In the genomic region with DNA sequence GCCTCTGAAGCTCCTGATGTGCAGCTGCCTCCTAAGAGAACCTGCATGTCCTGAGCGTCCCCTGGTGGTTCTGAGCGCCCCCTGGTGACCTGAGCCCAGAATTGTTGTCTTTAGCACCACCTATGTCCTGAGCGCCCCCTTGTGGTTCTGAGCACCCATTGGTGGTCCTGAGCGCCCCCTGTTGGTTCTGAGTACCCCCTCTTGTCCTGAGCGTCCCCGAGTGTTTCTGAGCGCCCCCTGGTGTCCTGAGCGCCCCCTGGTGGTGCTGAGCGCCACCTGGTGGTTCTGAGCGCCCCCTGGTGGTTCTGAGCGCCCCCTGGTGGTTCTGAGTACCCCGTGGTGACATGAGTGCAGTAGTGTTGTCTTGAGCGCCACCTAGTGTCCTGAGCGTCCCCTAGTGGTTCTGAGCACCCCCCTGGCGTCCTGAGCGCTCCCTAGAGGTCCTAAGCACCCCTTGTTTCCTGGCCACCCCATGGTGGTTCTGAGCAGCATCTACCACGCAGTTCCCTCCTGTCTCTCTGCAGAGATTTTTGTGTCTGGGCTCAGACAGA, we compare ENCODE assay signal across 1 cellular context.
TF ChIP-seq lines count a peak whose summit lies in the region.

No MANE protein-coding gene starts in this region.

TF ChIP-seq in K562, 482 proteins besides CTCF, POLR2A, EP300 and RAD21 (continued from another document):
- TF ChIP-seq, protein P1, sequence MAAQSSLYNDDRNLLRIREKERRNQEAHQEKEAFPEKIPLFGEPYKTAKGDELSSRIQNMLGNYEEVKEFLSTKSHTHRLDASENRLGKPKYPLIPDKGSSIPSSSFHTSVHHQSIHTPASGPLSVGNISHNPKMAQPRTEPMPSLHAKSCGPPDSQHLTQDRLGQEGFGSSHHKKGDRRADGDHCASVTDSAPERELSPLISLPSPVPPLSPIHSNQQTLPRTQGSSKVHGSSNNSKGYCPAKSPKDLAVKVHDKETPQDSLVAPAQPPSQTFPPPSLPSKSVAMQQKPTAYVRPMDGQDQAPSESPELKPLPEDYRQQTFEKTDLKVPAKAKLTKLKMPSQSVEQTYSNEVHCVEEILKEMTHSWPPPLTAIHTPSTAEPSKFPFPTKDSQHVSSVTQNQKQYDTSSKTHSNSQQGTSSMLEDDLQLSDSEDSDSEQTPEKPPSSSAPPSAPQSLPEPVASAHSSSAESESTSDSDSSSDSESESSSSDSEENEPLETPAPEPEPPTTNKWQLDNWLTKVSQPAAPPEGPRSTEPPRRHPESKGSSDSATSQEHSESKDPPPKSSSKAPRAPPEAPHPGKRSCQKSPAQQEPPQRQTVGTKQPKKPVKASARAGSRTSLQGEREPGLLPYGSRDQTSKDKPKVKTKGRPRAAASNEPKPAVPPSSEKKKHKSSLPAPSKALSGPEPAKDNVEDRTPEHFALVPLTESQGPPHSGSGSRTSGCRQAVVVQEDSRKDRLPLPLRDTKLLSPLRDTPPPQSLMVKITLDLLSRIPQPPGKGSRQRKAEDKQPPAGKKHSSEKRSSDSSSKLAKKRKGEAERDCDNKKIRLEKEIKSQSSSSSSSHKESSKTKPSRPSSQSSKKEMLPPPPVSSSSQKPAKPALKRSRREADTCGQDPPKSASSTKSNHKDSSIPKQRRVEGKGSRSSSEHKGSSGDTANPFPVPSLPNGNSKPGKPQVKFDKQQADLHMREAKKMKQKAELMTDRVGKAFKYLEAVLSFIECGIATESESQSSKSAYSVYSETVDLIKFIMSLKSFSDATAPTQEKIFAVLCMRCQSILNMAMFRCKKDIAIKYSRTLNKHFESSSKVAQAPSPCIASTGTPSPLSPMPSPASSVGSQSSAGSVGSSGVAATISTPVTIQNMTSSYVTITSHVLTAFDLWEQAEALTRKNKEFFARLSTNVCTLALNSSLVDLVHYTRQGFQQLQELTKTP (IDR thresholded peaks at IDR 0.05; ENCODE audit: low read depth in 1 of 2, partially characterized antibody in 2 of 2) = no peak
- no peak for TF ChIP-seq BMI1 (IDR thresholded peaks at IDR 0.05; ENCODE audit: low read length)
- TF ChIP-seq ZNF274 (IDR thresholded peaks at IDR 0.05; ENCODE audit: borderline replicate concordance, low read depth, low read length) = no peak
- TF ChIP-seq NBN (IDR thresholded peaks at IDR 0.05; ENCODE audit: low read depth) = no peak
- TF ChIP-seq FUS (optimal IDR thresholded peaks at IDR 0.05; ENCODE audit: low read depth, low read length) = no peak
- no peak for TF ChIP-seq TOE1 (IDR thresholded peaks at IDR 0.05; ENCODE audit: borderline replicate concordance)
- no peak for TF ChIP-seq TOE1 (CRISPR knock-in tag; IDR thresholded peaks at IDR 0.05; ENCODE audit: borderline replicate concordance, low read depth)
- TF ChIP-seq ZNF444 (CRISPR knock-in tag; IDR thresholded peaks at IDR 0.05) = no peak
- TF ChIP-seq XRCC5 (IDR thresholded peaks at IDR 0.05; ENCODE audit: low read depth, low read length) = 0 out of 2 replicates have a peak, but pooled peaks have one; percentile 70
- TF ChIP-seq KLF16 (IDR thresholded peaks at IDR 0.05) = peak; percentile 8; the same call in 1 of the 2 replicates
- no peak for TF ChIP-seq MAFG (tag; conservative IDR thresholded peaks at IDR 0.05)
- no peak for TF ChIP-seq ZNF316 (IDR thresholded peaks at IDR 0.05)
- no peak for TF ChIP-seq ZNF75A (CRISPR knock-in tag; IDR thresholded peaks at IDR 0.05)
- TF ChIP-seq TAF1 (IDR thresholded peaks at IDR 0.05; ENCODE audit: control insufficient read depth, extremely low read depth, insufficient read depth, low read length, severe bottlenecking) = no peak
- no peak for TF ChIP-seq ZC3H4 (CRISPR knock-in tag; IDR thresholded peaks at IDR 0.05; ENCODE audit: borderline replicate concordance)
- TF ChIP-seq, protein P2, sequence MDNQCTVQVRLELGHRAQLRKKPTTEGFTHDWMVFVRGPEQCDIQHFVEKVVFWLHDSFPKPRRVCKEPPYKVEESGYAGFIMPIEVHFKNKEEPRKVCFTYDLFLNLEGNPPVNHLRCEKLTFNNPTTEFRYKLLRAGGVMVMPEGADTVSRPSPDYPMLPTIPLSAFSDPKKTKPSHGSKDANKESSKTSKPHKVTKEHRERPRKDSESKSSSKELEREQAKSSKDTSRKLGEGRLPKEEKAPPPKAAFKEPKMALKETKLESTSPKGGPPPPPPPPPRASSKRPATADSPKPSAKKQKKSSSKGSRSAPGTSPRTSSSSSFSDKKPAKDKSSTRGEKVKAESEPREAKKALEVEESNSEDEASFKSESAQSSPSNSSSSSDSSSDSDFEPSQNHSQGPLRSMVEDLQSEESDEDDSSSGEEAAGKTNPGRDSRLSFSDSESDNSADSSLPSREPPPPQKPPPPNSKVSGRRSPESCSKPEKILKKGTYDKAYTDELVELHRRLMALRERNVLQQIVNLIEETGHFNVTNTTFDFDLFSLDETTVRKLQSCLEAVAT (IDR thresholded peaks at IDR 0.05) = peak in 1 of 2 experiments; percentile 88; a peak in 2 of 4 replicates
- TF ChIP-seq, protein P3, sequence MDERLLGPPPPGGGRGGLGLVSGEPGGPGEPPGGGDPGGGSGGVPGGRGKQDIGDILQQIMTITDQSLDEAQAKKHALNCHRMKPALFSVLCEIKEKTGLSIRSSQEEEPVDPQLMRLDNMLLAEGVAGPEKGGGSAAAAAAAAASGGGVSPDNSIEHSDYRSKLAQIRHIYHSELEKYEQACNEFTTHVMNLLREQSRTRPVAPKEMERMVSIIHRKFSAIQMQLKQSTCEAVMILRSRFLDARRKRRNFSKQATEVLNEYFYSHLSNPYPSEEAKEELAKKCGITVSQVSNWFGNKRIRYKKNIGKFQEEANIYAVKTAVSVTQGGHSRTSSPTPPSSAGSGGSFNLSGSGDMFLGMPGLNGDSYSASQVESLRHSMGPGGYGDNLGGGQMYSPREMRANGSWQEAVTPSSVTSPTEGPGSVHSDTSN (CRISPR knock-in tag; IDR thresholded peaks at IDR 0.05; ENCODE audit: low read depth) = no peak
- TF ChIP-seq, protein P3 (tag; conservative IDR thresholded peaks at IDR 0.05; ENCODE audit: low read depth) = no peak
- TF ChIP-seq, protein P4, sequence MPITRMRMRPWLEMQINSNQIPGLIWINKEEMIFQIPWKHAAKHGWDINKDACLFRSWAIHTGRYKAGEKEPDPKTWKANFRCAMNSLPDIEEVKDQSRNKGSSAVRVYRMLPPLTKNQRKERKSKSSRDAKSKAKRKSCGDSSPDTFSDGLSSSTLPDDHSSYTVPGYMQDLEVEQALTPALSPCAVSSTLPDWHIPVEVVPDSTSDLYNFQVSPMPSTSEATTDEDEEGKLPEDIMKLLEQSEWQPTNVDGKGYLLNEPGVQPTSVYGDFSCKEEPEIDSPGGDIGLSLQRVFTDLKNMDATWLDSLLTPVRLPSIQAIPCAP (CRISPR knock-in tag; IDR thresholded peaks at IDR 0.05; ENCODE audit: borderline replicate concordance) = no peak
- no peak for TF ChIP-seq SIRT6 (IDR thresholded peaks at IDR 0.05; ENCODE audit: low read depth, low read length)
- TF ChIP-seq, protein P5, sequence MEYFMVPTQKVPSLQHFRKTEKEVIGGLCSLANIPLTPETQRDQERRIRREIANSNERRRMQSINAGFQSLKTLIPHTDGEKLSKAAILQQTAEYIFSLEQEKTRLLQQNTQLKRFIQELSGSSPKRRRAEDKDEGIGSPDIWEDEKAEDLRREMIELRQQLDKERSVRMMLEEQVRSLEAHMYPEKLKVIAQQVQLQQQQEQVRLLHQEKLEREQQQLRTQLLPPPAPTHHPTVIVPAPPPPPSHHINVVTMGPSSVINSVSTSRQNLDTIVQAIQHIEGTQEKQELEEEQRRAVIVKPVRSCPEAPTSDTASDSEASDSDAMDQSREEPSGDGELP (CRISPR knock-in tag; IDR thresholded peaks at IDR 0.05; ENCODE audit: borderline replicate concordance) = peak; percentile 22; the same call in 1 of the 2 replicates
- TF ChIP-seq, protein P6, sequence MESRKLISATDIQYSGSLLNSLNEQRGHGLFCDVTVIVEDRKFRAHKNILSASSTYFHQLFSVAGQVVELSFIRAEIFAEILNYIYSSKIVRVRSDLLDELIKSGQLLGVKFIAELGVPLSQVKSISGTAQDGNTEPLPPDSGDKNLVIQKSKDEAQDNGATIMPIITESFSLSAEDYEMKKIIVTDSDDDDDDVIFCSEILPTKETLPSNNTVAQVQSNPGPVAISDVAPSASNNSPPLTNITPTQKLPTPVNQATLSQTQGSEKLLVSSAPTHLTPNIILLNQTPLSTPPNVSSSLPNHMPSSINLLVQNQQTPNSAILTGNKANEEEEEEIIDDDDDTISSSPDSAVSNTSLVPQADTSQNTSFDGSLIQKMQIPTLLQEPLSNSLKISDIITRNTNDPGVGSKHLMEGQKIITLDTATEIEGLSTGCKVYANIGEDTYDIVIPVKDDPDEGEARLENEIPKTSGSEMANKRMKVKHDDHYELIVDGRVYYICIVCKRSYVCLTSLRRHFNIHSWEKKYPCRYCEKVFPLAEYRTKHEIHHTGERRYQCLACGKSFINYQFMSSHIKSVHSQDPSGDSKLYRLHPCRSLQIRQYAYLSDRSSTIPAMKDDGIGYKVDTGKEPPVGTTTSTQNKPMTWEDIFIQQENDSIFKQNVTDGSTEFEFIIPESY (CRISPR knock-in tag; IDR thresholded peaks at IDR 0.05) = 0 out of 2 replicates have a peak, but pooled peaks have one; percentile 12
- TF ChIP-seq ZNF583 (CRISPR knock-in tag; IDR thresholded peaks at IDR 0.05) = no peak
- TF ChIP-seq ZNF124 (CRISPR knock-in tag; IDR thresholded peaks at IDR 0.05) = no peak
- no peak for TF ChIP-seq ILF3 (IDR thresholded peaks at IDR 0.05; ENCODE audit: borderline replicate concordance)
- TF ChIP-seq, protein P7, sequence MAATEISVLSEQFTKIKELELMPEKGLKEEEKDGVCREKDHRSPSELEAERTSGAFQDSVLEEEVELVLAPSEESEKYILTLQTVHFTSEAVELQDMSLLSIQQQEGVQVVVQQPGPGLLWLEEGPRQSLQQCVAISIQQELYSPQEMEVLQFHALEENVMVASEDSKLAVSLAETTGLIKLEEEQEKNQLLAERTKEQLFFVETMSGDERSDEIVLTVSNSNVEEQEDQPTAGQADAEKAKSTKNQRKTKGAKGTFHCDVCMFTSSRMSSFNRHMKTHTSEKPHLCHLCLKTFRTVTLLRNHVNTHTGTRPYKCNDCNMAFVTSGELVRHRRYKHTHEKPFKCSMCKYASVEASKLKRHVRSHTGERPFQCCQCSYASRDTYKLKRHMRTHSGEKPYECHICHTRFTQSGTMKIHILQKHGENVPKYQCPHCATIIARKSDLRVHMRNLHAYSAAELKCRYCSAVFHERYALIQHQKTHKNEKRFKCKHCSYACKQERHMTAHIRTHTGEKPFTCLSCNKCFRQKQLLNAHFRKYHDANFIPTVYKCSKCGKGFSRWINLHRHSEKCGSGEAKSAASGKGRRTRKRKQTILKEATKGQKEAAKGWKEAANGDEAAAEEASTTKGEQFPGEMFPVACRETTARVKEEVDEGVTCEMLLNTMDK (IDR thresholded peaks at IDR 0.05; ENCODE audit: borderline replicate concordance, insufficient read depth, low read depth, low read length, poor library complexity, severe bottlenecking) = peak; percentile 84
- peak; percentile 48; the same call in 1 of the 2 replicates for TF ChIP-seq ATF7 (IDR thresholded peaks at IDR 0.05)
- TF ChIP-seq, protein P8, sequence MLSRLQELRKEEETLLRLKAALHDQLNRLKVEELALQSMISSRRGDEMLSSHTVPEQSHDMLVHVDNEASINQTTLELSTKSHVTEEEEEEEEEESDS (CRISPR knock-in tag; IDR thresholded peaks at IDR 0.05) = no peak
- peak in 1 of 3 experiments; percentile 37 for TF ChIP-seq YY1 (IDR thresholded peaks at IDR 0.05; ENCODE audit: borderline replicate concordance in 1 of 3, control insufficient read depth in 1 of 3, extremely low read depth in 1 of 3, insufficient read depth in 3 of 3, insufficient read length in 1 of 3, insufficient replicate concordance in 2 of 3, low read depth in 1 of 3, low read length in 2 of 3)
- TF ChIP-seq CBX2 (IDR thresholded peaks at IDR 0.05; ENCODE audit: insufficient read depth, low read length, poor library complexity, severe bottlenecking) = no peak
- no peak for TF ChIP-seq KAT7 (CRISPR knock-in tag; IDR thresholded peaks at IDR 0.05; ENCODE audit: borderline replicate concordance)
- TF ChIP-seq CBX5 (IDR thresholded peaks at IDR 0.05; ENCODE audit: borderline replicate concordance, low read depth) = peak; percentile 54; the same call in 1 of the 2 replicates
- no peak for TF ChIP-seq ZNF282 (CRISPR knock-in tag; IDR thresholded peaks at IDR 0.05)
- peak; percentile 24; the same call in 1 of the 2 replicates for TF ChIP-seq JUN (IDR thresholded peaks at IDR 0.05; ENCODE audit: borderline replicate concordance, low read depth, low read length)
- TF ChIP-seq JUN (CRISPR knock-in tag; IDR thresholded peaks at IDR 0.05; ENCODE audit: borderline replicate concordance) = no peak
- TF ChIP-seq, protein P9, sequence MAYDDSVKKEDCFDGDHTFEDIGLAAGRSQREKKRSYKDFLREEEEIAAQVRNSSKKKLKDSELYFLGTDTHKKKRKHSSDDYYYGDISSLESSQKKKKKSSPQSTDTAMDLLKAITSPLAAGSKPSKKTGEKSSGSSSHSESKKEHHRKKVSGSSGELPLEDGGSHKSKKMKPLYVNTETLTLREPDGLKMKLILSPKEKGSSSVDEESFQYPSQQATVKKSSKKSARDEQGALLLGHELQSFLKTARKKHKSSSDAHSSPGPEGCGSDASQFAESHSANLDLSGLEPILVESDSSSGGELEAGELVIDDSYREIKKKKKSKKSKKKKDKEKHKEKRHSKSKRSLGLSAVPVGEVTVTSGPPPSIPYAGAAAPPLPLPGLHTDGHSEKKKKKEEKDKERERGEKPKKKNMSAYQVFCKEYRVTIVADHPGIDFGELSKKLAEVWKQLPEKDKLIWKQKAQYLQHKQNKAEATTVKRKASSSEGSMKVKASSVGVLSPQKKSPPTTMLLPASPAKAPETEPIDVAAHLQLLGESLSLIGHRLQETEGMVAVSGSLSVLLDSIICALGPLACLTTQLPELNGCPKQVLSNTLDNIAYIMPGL (CRISPR knock-in tag; IDR thresholded peaks at IDR 0.05) = 0 out of 2 replicates have a peak, but pooled peaks have one; percentile 46
- TF ChIP-seq BCL6 (CRISPR knock-in tag; IDR thresholded peaks at IDR 0.05) = no peak
- TF ChIP-seq, protein P10, sequence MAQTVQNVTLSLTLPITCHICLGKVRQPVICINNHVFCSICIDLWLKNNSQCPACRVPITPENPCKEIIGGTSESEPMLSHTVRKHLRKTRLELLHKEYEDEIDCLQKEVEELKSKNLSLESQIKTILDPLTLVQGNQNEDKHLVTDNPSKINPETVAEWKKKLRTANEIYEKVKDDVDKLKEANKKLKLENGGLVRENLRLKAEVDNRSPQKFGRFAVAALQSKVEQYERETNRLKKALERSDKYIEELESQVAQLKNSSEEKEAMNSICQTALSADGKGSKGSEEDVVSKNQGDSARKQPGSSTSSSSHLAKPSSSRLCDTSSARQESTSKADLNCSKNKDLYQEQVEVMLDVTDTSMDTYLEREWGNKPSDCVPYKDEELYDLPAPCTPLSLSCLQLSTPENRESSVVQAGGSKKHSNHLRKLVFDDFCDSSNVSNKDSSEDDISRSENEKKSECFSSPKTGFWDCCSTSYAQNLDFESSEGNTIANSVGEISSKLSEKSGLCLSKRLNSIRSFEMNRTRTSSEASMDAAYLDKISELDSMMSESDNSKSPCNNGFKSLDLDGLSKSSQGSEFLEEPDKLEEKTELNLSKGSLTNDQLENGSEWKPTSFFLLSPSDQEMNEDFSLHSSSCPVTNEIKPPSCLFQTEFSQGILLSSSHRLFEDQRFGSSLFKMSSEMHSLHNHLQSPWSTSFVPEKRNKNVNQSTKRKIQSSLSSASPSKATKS (CRISPR knock-in tag; IDR thresholded peaks at IDR 0.05) = no peak
- no peak for TF ChIP-seq CCAR2 (IDR thresholded peaks at IDR 0.05; ENCODE audit: low read depth, low read length)
- no peak for TF ChIP-seq GTF2F1 (IDR thresholded peaks at IDR 0.05; ENCODE audit: low read depth, low read length)
TF ChIP-seq in K562: peak in this region for 14.
